ENCODE assay signal across 25 cellular contexts in genomic region chr13:48511621-48512232, GRCh38. TPM values are rescaled to one million over a fixed set of nuclear protein-coding genes. Genes with fewer than 3 reads are reported as not detected.
DNase-seq lines count a peak whose midpoint lies in the region; FAIRE-seq and TF ChIP-seq lines count a peak whose summit lies in the region.
"Had no signal": no experiment of that assay in that cellular context is flagged by ENCODE, and none has a peak within 500 bp of the region (broad histone marks: within the 10 kb centered on the region; RNA-seq: fewer than 3 reads in every experiment).

No MANE protein-coding gene starts in this region.

- H3K36me3 ChIP-seq in keratinocyte (ENCODE audit: control insufficient read depth in 2 of 2, extremely low read depth in 1 of 2, insufficient read depth in 2 of 2, low read length in 2 of 2) (no peaks in the 10 kb centered on the region), vagina (no peaks in the 10 kb centered on the region)
- H3K36me3 ChIP-seq: Peyer's patch had no signal

- no peaks in the 10 kb centered on the region for H3K27me3 ChIP-seq in keratinocyte (ENCODE audit: control insufficient read depth, extremely low read depth, insufficient read depth, low read length)
- H3K27me3 ChIP-seq in vagina, result no peaks in the 10 kb centered on the region
- H3K27me3 ChIP-seq: Peyer's patch had no signal

- CTCF ChIA-PET in RWPE1 (lab: Yijun Ruan, JAX), result no interaction called here

- no peak for TF ChIP-seq CTCF in keratinocyte (optimal IDR thresholded peaks at IDR 0.05 in 1 of 3, IDR thresholded peaks at IDR 0.05 in 1 of 3, conservative IDR thresholded peaks at IDR 0.05 in 1 of 3; ENCODE audit: extremely low read depth in 1 of 3, insufficient read depth in 2 of 3, low read length in 3 of 3)
- no peak for TF ChIP-seq CTCF in vagina (IDR thresholded peaks at IDR 0.05)
- TF ChIP-seq CTCF in RWPE1 (conservative IDR thresholded peaks at IDR 0.05; ENCODE audit: low read depth), result no peak

- peak overlapping the region; percentile 55 for H3K4me2 ChIP-seq in keratinocyte (ENCODE audit: control insufficient read depth, extremely low read depth, insufficient read depth, low read depth, low read length)
- H3K4me2 ChIP-seq: KMS-11 had no signal

- FAIRE-seq in keratinocyte (lab: Jason Lieb, UNC), result peak; percentile 63
- FAIRE-seq: GM12892 had no signal

- no peak for TF ChIP-seq POLR2A in vagina (IDR thresholded peaks at IDR 0.05)

- peak; percentile 51 for DNase-seq in activated CD4-positive, alpha-beta T cell treated with anti-CD3 and anti-CD28 coated beads, Interleukin-2, amount 10 ng/mL, durations not matched to agents 24 days and 14 days
- DNase-seq in activated CD4-positive, alpha-beta T cell treated with anti-CD3 and anti-CD28 coated beads, Interleukin-2, amount 50 U/mL, for 48 hours, result no peak
- peak; percentile 44 for DNase-seq in cerebellum (ENCODE audit: low spot score)
- DNase-seq in keratinocyte (ENCODE audit: low read depth, low spot score), result no peak
- no peak for DNase-seq in vagina (ENCODE audit: extremely low spot score in 2 of 2)
- no peak for DNase-seq in RWPE1 (ENCODE audit: low spot score)
- no peak for DNase-seq in KG1 (lab: John Stamatoyannopoulos, UW)
- no peak for DNase-seq in NCI-H748 treated with DMSO at 0.1 percent for 48 hours (lab: John Stamatoyannopoulos, UW)
- DNase-seq: activated CD4-positive, alpha-beta T cell treated with anti-CD3 and anti-CD28 coated beads, Interleukin-2, amount 50 U/mL, for 4 hours; activated effector memory CD4-positive, alpha-beta T cell treated with Interleukin-2 at 50 U/mL for 16 hours; activated naive CD8-positive, alpha-beta T cell treated with anti-CD3 and anti-CD28 coated beads, Interleukin-2, amount 50 U/mL, for 24 hours; COR-L47; DMS79 treated with DMSO at 0.1 percent for 48 hours; left colon; NCI-H2029; NCI-H345; Peyer's patch; small intestine; stimulated activated CD4-positive, alpha-beta T cell treated with anti-CD3 and anti-CD28 coated beads, Interleukin-2, amount 100 ng/mL, for 24 hours had no signal

- no peaks in the 10 kb centered on the region for H3K79me2 ChIP-seq in keratinocyte (ENCODE audit: control insufficient read depth, insufficient read depth, low read length)

- no peaks in the 10 kb centered on the region for H3K9me3 ChIP-seq in keratinocyte (ENCODE audit: control insufficient read depth, low read depth, low read length)
- no peaks in the 10 kb centered on the region for H3K9me3 ChIP-seq in vagina
- H3K9me3 ChIP-seq: Peyer's patch, thoracic aorta had no signal

- H3K27me3 Mint-ChIP-seq in activated CD4-positive, alpha-beta T cell treated with anti-CD3 and anti-CD28 coated beads, Interleukin-2, amount 10 ng/mL, durations not matched to agents 24 days and 14 days, result peaks cover 11% of the 10 kb centered on the region

- H3K27ac Mint-ChIP-seq in activated CD4-positive, alpha-beta T cell treated with anti-CD3 and anti-CD28 coated beads, Interleukin-2, amount 10 ng/mL, durations not matched to agents 24 days and 14 days, result no peak overlapping the region
- H3K27ac Mint-ChIP-seq: activated naive CD8-positive, alpha-beta T cell treated with anti-CD3 and anti-CD28 coated beads, Interleukin-2, amount 50 U/mL, for 24 hours; B cell; mesothelial cell of epicardium; stimulated activated memory B cell treated with anti-CD40 and anti-IgM and Interleukin-4, amounts not matched to agents 10 μg/mL and 1 μg/mL and 100 μg/mL, for 72 hours had no signal

- dilution Hi-C loops in keratinocyte (cut with MboI; ENCODE audit: extremely low pct_ligation_motif_present, low sequenced_read_pairs), result no loop called here

- H3K27ac ChIP-seq in keratinocyte (ENCODE audit: control insufficient read depth, insufficient read depth, low read length) (no peak overlapping the region), vagina (peak overlapping the region; percentile 10), RWPE1 (no peak overlapping the region)
- H3K27ac ChIP-seq: KMS-11, Peyer's patch, thoracic aorta had no signal

- H3K4me3 Mint-ChIP-seq in activated CD4-positive, alpha-beta T cell treated with anti-CD3 and anti-CD28 coated beads, Interleukin-2, amount 10 ng/mL, durations not matched to agents 24 days and 14 days, result no peak overlapping the region
- H3K4me3 Mint-ChIP-seq: activated naive CD8-positive, alpha-beta T cell treated with anti-CD3 and anti-CD28 coated beads, Interleukin-2, amount 50 U/mL, for 24 hours; B cell; mesothelial cell of epicardium; stimulated activated memory B cell treated with anti-CD40 and anti-IgM and Interleukin-4, amounts not matched to agents 10 μg/mL and 1 μg/mL and 100 μg/mL, for 72 hours had no signal

- H4K20me1 ChIP-seq in keratinocyte (ENCODE audit: control insufficient read depth, extremely low read depth, insufficient read depth, low read length), result no peaks in the 10 kb centered on the region

- POLR2A ChIA-PET in RWPE1 (lab: Yijun Ruan, JAX; ENCODE audit: low non-redundant PET), result no interaction called here

- peak overlapping the region; percentile 67 for H2AFZ ChIP-seq in keratinocyte (ENCODE audit: control insufficient read depth, low read length)

- peak overlapping the region in 1 of 3 experiments; percentile 29 for H3K4me3 ChIP-seq in keratinocyte (ENCODE audit: control insufficient read depth in 2 of 3, extremely low read depth in 1 of 3, insufficient read depth in 2 of 3, low read depth in 1 of 3, low read length in 3 of 3)
- peak overlapping the region in 1 of 2 donors; percentile 1 for H3K4me3 ChIP-seq in vagina
- H3K4me3 ChIP-seq: Peyer's patch, thoracic aorta had no signal

- H3K9ac ChIP-seq in keratinocyte (ENCODE audit: control insufficient read depth, extremely low read depth, insufficient read depth, low read length), result no peak overlapping the region
- H3K9ac ChIP-seq: KMS-11 had no signal

- intact Hi-C loops in activated CD4-positive, alpha-beta T cell treated with anti-CD3 and anti-CD28 coated beads, Interleukin-2, amount 10 ng/mL, durations not matched to agents 24 days and 14 days (cut with micrococcal nuclease), result no loop called here
- intact Hi-C loops in vagina (cut with DNase I), result no loop called here

- H3K36me3 Mint-ChIP-seq in activated CD4-positive, alpha-beta T cell treated with anti-CD3 and anti-CD28 coated beads, Interleukin-2, amount 10 ng/mL, durations not matched to agents 24 days and 14 days (ENCODE audit: low read depth), result peaks cover 20% of the 10 kb centered on the region
- H3K36me3 Mint-ChIP-seq: stimulated activated memory B cell treated with anti-CD40 and anti-IgM and Interleukin-4, amounts not matched to agents 10 μg/mL and 1 μg/mL and 100 μg/mL, for 72 hours had no signal

- peaks cover 18% of the 10 kb centered on the region for H3K4me1 Mint-ChIP-seq in activated CD4-positive, alpha-beta T cell treated with anti-CD3 and anti-CD28 coated beads, Interleukin-2, amount 10 ng/mL, durations not matched to agents 24 days and 14 days

- peaks cover 8% of the 10 kb centered on the region for H3K9me3 Mint-ChIP-seq in activated CD4-positive, alpha-beta T cell treated with anti-CD3 and anti-CD28 coated beads, Interleukin-2, amount 10 ng/mL, durations not matched to agents 24 days and 14 days
- H3K9me3 Mint-ChIP-seq: activated naive CD8-positive, alpha-beta T cell treated with anti-CD3 and anti-CD28 coated beads, Interleukin-2, amount 50 U/mL, for 24 hours; mesothelial cell of epicardium; stimulated activated memory B cell treated with anti-CD40 and anti-IgM and Interleukin-4, amounts not matched to agents 10 μg/mL and 1 μg/mL and 100 μg/mL, for 72 hours had no signal

- H3K4me1 ChIP-seq in keratinocyte (ENCODE audit: control insufficient read depth, extremely low read depth, insufficient read depth, low read length) (peaks cover 24% of the 10 kb centered on the region), vagina (peaks cover 43% of the 10 kb centered on the region)
- H3K4me1 ChIP-seq: Peyer's patch had no signal

- no peaks in the 10 kb centered on the region for H3K9me1 ChIP-seq in keratinocyte (ENCODE audit: control insufficient read depth, extremely low read depth, insufficient read depth, low read length)

RNA-seq across cellular contexts. Expression of gene RCBTB2, which starts 21.2 kb away (rescaled TPM):
- 1.6 and 1.7 TPM in 2 replicates for total RNA-seq in activated CD4-positive, alpha-beta T cell treated with anti-CD3 and anti-CD28 coated beads, Interleukin-2, amount 10 ng/mL, durations not matched to agents 24 days and 14 days
- total RNA-seq in cerebellum (42.2 TPM), vagina (14.7 TPM)
- 3.4 to 5.5 TPM (median 4.6 TPM) in 3 replicates for polyA plus RNA-seq in keratinocyte
- polyA plus RNA-seq in keratinocyte (2011; ENCODE audit: low read depth), result 4.5 TPM
- 2.7 and 4.6 TPM in 2 replicates for polyA plus RNA-seq in keratinocyte (2011; cell fraction: cytosol; rRNA removed)
- 5.3 and 5.9 TPM in 2 replicates for polyA plus RNA-seq in keratinocyte (2011; cell fraction: nucleus; rRNA removed)
- 2.1 and 3.1 TPM in 2 replicates for polyA plus RNA-seq in keratinocyte (2012; ENCODE audit: low replicate concordance)
- 1.9 to 5.0 TPM (median 4.5 TPM) in 3 replicates for polyA minus RNA-seq in keratinocyte
- 1.5 TPM for polyA minus RNA-seq in keratinocyte (2011; cell fraction: cytosol; rRNA and poly(A)+ RNA removed)
- 2.2 and 5.7 TPM in 2 replicates for polyA minus RNA-seq in keratinocyte (2011; cell fraction: nucleus; rRNA and poly(A)+ RNA removed)

Comparison
In these comparisons a context has a peak if more than half of its experiments do, and no peak if none do; other contexts are left out.
1. DNase-seq: peak in activated CD4-positive, alpha-beta T cell treated with anti-CD3 and anti-CD28 coated beads, Interleukin-2, amount 10 ng/mL, durations not matched to agents 24 days and 14 days (single experiment) and cerebellum (single experiment); none in activated CD4-positive, alpha-beta T cell treated with anti-CD3 and anti-CD28 coated beads, Interleukin-2, amount 50 U/mL, for 48 hours (0 of 2), keratinocyte (single experiment), vagina (0 of 2), RWPE1 (single experiment), KG1 (single experiment) and NCI-H748 treated with DMSO at 0.1 percent for 48 hours (single experiment).